17 cellular contexts compared by ENCODE assay signal in genomic region chr12:51921017-51921725, GRCh38. TPM values are rescaled to one million over a fixed set of nuclear protein-coding genes. Genes with fewer than 3 reads are reported as not detected.
DNase-seq lines count a peak whose midpoint lies in the region; ATAC-seq and TF ChIP-seq lines count a peak whose summit lies in the region.
"Had no signal": no experiment of that assay in that cellular context is flagged by ENCODE, and none has a peak within 500 bp of the region (broad histone marks: within the 10 kb centered on the region; RNA-seq: fewer than 3 reads in every experiment).

No MANE protein-coding gene starts in this region.

- H3K4me2 ChIP-seq in BLaER1 treated with 17β-estradiol and CSF1 and Interleukin-3, amounts not matched to agents 10 nM and 100 nM = peak overlapping the region in 6 of 11 experiments; percentile 91 to 98 (median 94); a peak in 7 of 22 replicates
- H3K4me2 ChIP-seq in IMR-90 (ENCODE audit: low read depth, low read length) = no peak overlapping the region
- peak overlapping the region; percentile 36 for H3K4me2 ChIP-seq in neural progenitor cell

- no peak overlapping the region for H3K18ac ChIP-seq in IMR-90 (ENCODE audit: low read depth, low read length)

- H3K4me1 ChIP-seq in BLaER1 treated with 17β-estradiol and CSF1 and Interleukin-3, amounts not matched to agents 10 nM and 100 nM = peaks cover 34 to 60% (median 48%) of the 10 kb centered on the region in 10 experiments
- peaks cover 16% of the 10 kb centered on the region for H3K4me1 ChIP-seq in IMR-90 (ENCODE audit: control insufficient read depth, insufficient read depth, low read length)
- H3K4me1 ChIP-seq in endodermal cell (ENCODE audit: control insufficient read depth, insufficient read depth, low read length) = peaks cover 6% of the 10 kb centered on the region
- H3K4me1 ChIP-seq in neural progenitor cell = peaks cover 14% of the 10 kb centered on the region

- peak overlapping the region in 3 of 11 experiments; percentile 9 to 43 (median 32); a peak in 2 of 22 replicates for H3K9ac ChIP-seq in BLaER1 treated with 17β-estradiol and CSF1 and Interleukin-3, amounts not matched to agents 10 nM and 100 nM
- no peak overlapping the region for H3K9ac ChIP-seq in IMR-90 (ENCODE audit: low read depth, low read length)
- no peak overlapping the region for H3K9ac ChIP-seq in endodermal cell (ENCODE audit: extremely low read depth, low read length, poor library complexity, severe bottlenecking)
- H3K9ac ChIP-seq in neural progenitor cell = no peak overlapping the region

- H3K4me3 ChIP-seq in BLaER1 treated with 17β-estradiol and CSF1 and Interleukin-3, amounts not matched to agents 10 nM and 100 nM = no peak overlapping the region
- H3K4me3 ChIP-seq in IMR-90 (ENCODE audit: insufficient read depth, low read depth, low read length) = no peak overlapping the region
- H3K4me3 ChIP-seq in endodermal cell (ENCODE audit: low read length) = no peak overlapping the region
- no peak overlapping the region for H3K4me3 ChIP-seq in neural progenitor cell

- DNase-seq in IMR-90 (no peak), endodermal cell (peak; percentile 78), neural progenitor cell (ENCODE audit: low spot score) (peak; percentile 67), AML-193 (lab: John Stamatoyannopoulos, UW) (no peak), G401 (ENCODE audit: low spot score) (no peak), cerebellum (ENCODE audit: low spot score) (no peak)
- DNase-seq: activated B cell treated with CpG ODN at 0.5 μM for 24 hours; Caco-2; GF-D8; HCEC 1CT; left cardiac atrium; naive thymus-derived CD4-positive, alpha-beta T cell; NCI-H187 treated with DMSO at 0.1 percent for 48 hours had no signal

- H3K36me3 Mint-ChIP-seq in endodermal cell (ENCODE audit: low read depth) (no peaks in the 10 kb centered on the region), neural progenitor cell (no peaks in the 10 kb centered on the region)
- H3K36me3 Mint-ChIP-seq: naive thymus-derived CD4-positive, alpha-beta T cell had no signal

- H3K4me1 Mint-ChIP-seq in endodermal cell (peaks cover 31% of the 10 kb centered on the region), neural progenitor cell (peaks cover 16% of the 10 kb centered on the region)

- H3K36me3 ChIP-seq in BLaER1 treated with 17β-estradiol and CSF1 and Interleukin-3, amounts not matched to agents 10 nM and 100 nM = peaks cover 0 to 50% (median 0%) of the 10 kb centered on the region in 11 experiments; a peak in 6 of 22 replicates
- H3K36me3 ChIP-seq in IMR-90 (ENCODE audit: control insufficient read depth, insufficient read depth, low read length) (no peaks in the 10 kb centered on the region; the same call in 1 of the 2 replicates), endodermal cell (ENCODE audit: control insufficient read depth, insufficient read depth, low read length) (no peaks in the 10 kb centered on the region), neural progenitor cell (no peaks in the 10 kb centered on the region)

- H3F3A ChIP-seq in neural progenitor cell (ENCODE audit: low read depth) = peaks cover 11% of the 10 kb centered on the region

- H3K56ac ChIP-seq in IMR-90 (ENCODE audit: extremely low read depth, insufficient read depth, low read length) = no peak overlapping the region

- BruUV-seq in IMR-90 (replicated peaks; lab: Mats Ljungman, UMichigan) = no TSS peak

- no peak overlapping the region; the same call in 1 of the 2 replicates for H3K23ac ChIP-seq in IMR-90 (ENCODE audit: low read depth, low read length)

- no peak overlapping the region for H4K91ac ChIP-seq in IMR-90 (ENCODE audit: insufficient read depth, low read depth, low read length)

- H4K5ac ChIP-seq in IMR-90 (ENCODE audit: low read depth, low read length) = no peak overlapping the region

- peaks cover 13% of the 10 kb centered on the region for H3K9me1 ChIP-seq in IMR-90 (ENCODE audit: insufficient read depth, low read length)

- H3K79me1 ChIP-seq in IMR-90 (ENCODE audit: low read depth in 1 of 2, low read length in 2 of 2) = no peaks in the 10 kb centered on the region; a peak in 1 of 4 replicates

- in situ Hi-C loops in IMR-90 (cut with MboI; ENCODE audit: low sequenced_read_pairs) = no loop called here
- in situ Hi-C loops in G401 (cut with HindIII; ENCODE audit: low sequenced_read_pairs) = no loop called here

- H3K14ac ChIP-seq in IMR-90 (replicated peaks; ENCODE audit: low read depth, low read length) = no peak overlapping the region

- H3K27me3 ChIP-seq in BLaER1 treated with 17β-estradiol and CSF1 and Interleukin-3, amounts not matched to agents 10 nM and 100 nM = no peaks in the 10 kb centered on the region
- H3K27me3 ChIP-seq in IMR-90 (ENCODE audit: control insufficient read depth, insufficient read depth, low read length) (no peaks in the 10 kb centered on the region), endodermal cell (ENCODE audit: control insufficient read depth, insufficient read depth, low read length, poor library complexity, severe bottlenecking) (no peaks in the 10 kb centered on the region), neural progenitor cell (peaks cover 20% of the 10 kb centered on the region)

- H3K9me3 Mint-ChIP-seq in endodermal cell (no peaks in the 10 kb centered on the region), neural progenitor cell (no peaks in the 10 kb centered on the region)
- H3K9me3 Mint-ChIP-seq: activated B cell treated with CpG ODN at 0.5 μM for 24 hours; T-helper 1 cell treated with Interleukin-12 subunit alpha and Interleukin-12 subunit beta and Interleukin-4 antibody, amounts not matched to agents 30 μg/mL and 1 μg/mL, for 36 hours had no signal

- no peak overlapping the region for H3K4me3 Mint-ChIP-seq in endodermal cell
- H3K4me3 Mint-ChIP-seq in neural progenitor cell = no peak overlapping the region
- H3K4me3 Mint-ChIP-seq: activated B cell treated with CpG ODN at 0.5 μM for 24 hours; naive thymus-derived CD4-positive, alpha-beta T cell; T-helper 1 cell treated with Interleukin-12 subunit alpha and Interleukin-12 subunit beta and Interleukin-4 antibody, amounts not matched to agents 30 μg/mL and 1 μg/mL, for 36 hours had no signal

- no peak overlapping the region for H2AK9ac ChIP-seq in IMR-90 (replicated peaks; ENCODE audit: low read depth, low read length, poor library complexity)

- no peaks in the 10 kb centered on the region for H3K9me3 ChIP-seq in BLaER1 treated with 17β-estradiol and CSF1 and Interleukin-3, amounts not matched to agents 10 nM and 100 nM (replicated peaks in 1 of 11)
- H3K9me3 ChIP-seq in IMR-90 (ENCODE audit: control insufficient read depth, insufficient read depth, low read length) (no peaks in the 10 kb centered on the region), endodermal cell (ENCODE audit: control insufficient read depth, low read length) (no peaks in the 10 kb centered on the region), neural progenitor cell (ENCODE audit: low read depth) (no peaks in the 10 kb centered on the region)
- H3K9me3 ChIP-seq: Caco-2 had no signal

- H2BK15ac ChIP-seq in IMR-90 (ENCODE audit: low read depth, low read length) = no peak overlapping the region

- no peak for TF ChIP-seq RAD21 in IMR-90 (IDR thresholded peaks at IDR 0.05; ENCODE audit: low read length)

- H2AFZ ChIP-seq in IMR-90 (replicated peaks; ENCODE audit: low read length, poor library complexity) (peak overlapping the region; percentile 19), neural progenitor cell (replicated peaks) (no peak overlapping the region)

- no peak overlapping the region for H3K4ac ChIP-seq in IMR-90 (ENCODE audit: low read depth, low read length)

- no peaks in the 10 kb centered on the region for H4K20me1 ChIP-seq in BLaER1 treated with 17β-estradiol and CSF1 and Interleukin-3, amounts not matched to agents 10 nM and 100 nM
- no peaks in the 10 kb centered on the region for H4K20me1 ChIP-seq in IMR-90 (ENCODE audit: insufficient read depth, low read length)
- no peaks in the 10 kb centered on the region for H4K20me1 ChIP-seq in neural progenitor cell (ENCODE audit: low read depth)

- H3K27me3 Mint-ChIP-seq in endodermal cell (ENCODE audit: insufficient read depth) = peaks cover 15% of the 10 kb centered on the region
- peaks cover 11% of the 10 kb centered on the region for H3K27me3 Mint-ChIP-seq in neural progenitor cell (ENCODE audit: insufficient read depth, low read depth)
- H3K27me3 Mint-ChIP-seq: activated B cell treated with CpG ODN at 0.5 μM for 24 hours had no signal

- CTCF ChIA-PET in IMR-90 (lab: Yijun Ruan, JAX) = interaction anchor here (0.6 kb wide), 1 partner anchor 1403 kb away, joined by 3 read pairs; no protein-coding TSS in a partner anchor

- no peak overlapping the region for H2BK120ac ChIP-seq in IMR-90 (ENCODE audit: low read depth, low read length)

- TF ChIP-seq POLR2A in IMR-90 (IDR thresholded peaks at IDR 0.05; ENCODE audit: low read depth, low read length) = no peak

- 63% methylated on average over 5 of the region's 7 CpGs; no CpG with 5 or more reads in 1 of the 2 experiments for WGBS in IMR-90 (ENCODE audit: extremely low coverage in 2 of 2, insufficient read length in 1 of 2), 2 experiments
- 0 to 63% methylated on average over 1 to 7 of the region's 7 CpGs for WGBS in endodermal cell (ENCODE audit: insufficient coverage in 1 of 2, insufficient read length in 1 of 2), 2 experiments

- H3K27ac ChIP-seq in BLaER1 treated with 17β-estradiol and CSF1 and Interleukin-3, amounts not matched to agents 10 nM and 100 nM = peak overlapping the region in 8 of 11 experiments; percentile 21 to 93 (median 82); a peak in 16 of 22 replicates
- no peak overlapping the region for H3K27ac ChIP-seq in IMR-90 (ENCODE audit: insufficient read depth, low read length)
- no peak overlapping the region for H3K27ac ChIP-seq in endodermal cell (ENCODE audit: low read depth, low read length)
- no peak overlapping the region for H3K27ac ChIP-seq in neural progenitor cell

- H3K27ac Mint-ChIP-seq in endodermal cell (no peak overlapping the region), neural progenitor cell (no peak overlapping the region)
- H3K27ac Mint-ChIP-seq: activated B cell treated with CpG ODN at 0.5 μM for 24 hours had no signal

- intact Hi-C loops in IMR-90 (cut with micrococcal nuclease) = no loop called here

- H2BK5ac ChIP-seq in IMR-90 (ENCODE audit: low read depth, low read length, poor library complexity, severe bottlenecking) = no peak overlapping the region

- no peaks in the 10 kb centered on the region for H3K79me2 ChIP-seq in neural progenitor cell (ENCODE audit: low read depth)

- POLR2A ChIA-PET in IMR-90 (lab: Charles Lee; ENCODE audit: unreplicated experiment) = interaction anchor here (0.9 kb wide), 1 partner anchor 9 kb away, joined by 3 read pairs; no protein-coding TSS in a partner anchor

- dilution Hi-C loops in IMR-90 (cut with HindIII; ENCODE audit: low sequenced_read_pairs, unreplicated experiment) = no loop called here

- no peak overlapping the region for H2AK5ac ChIP-seq in IMR-90 (ENCODE audit: low read depth, low read length)

- ATAC-seq in IMR-90 (ENCODE audit: low read depth) (no peak), HG03175 (IDR thresholded peaks at IDR 0.05; ENCODE audit: unreplicated experiment) (no peak)
- ATAC-seq: naive thymus-derived CD4-positive, alpha-beta T cell had no signal

- H4K8ac ChIP-seq in IMR-90 (ENCODE audit: low read depth in 2 of 2, low read length in 2 of 2) = no peak overlapping the region

- H2BK20ac ChIP-seq in IMR-90 (ENCODE audit: low read depth, low read length) = no peak overlapping the region

- no peak for TF ChIP-seq CTCF in IMR-90 (conservative IDR thresholded peaks at IDR 0.05; ENCODE audit: low read depth, low read length)
- TF ChIP-seq CTCF in endodermal cell (conservative IDR thresholded peaks at IDR 0.05) = no peak
- TF ChIP-seq CTCF in neural progenitor cell (IDR thresholded peaks at IDR 0.05) = no peak

RNA-seq across cellular contexts. Expression of gene ACVRL1, which starts 13.9 kb away (rescaled TPM):
- total RNA-seq in IMR-90 (2012; rRNA removed) = 5.8 and 7.5 TPM in 2 replicates
- polyA plus RNA-seq in IMR-90 (2012; rRNA removed) = 6.4 and 8.0 TPM in 2 replicates
- polyA plus RNA-seq in IMR-90 (2012; cell fraction: cytosol; rRNA removed) = 4.5 and 11.0 TPM in 2 replicates
- polyA plus RNA-seq in IMR-90 (2012; cell fraction: nucleus; rRNA removed; ENCODE audit: low replicate concordance) = 17.2 and 26.4 TPM in 2 replicates
- total RNA-seq in endodermal cell = under 1 TPM; 0.42 to 0.64 TPM
- polyA plus RNA-seq in endodermal cell (2013, experiment 1 of 2) = 1.00 TPM
- polyA plus RNA-seq in endodermal cell (2013, experiment 2 of 2) = 1.4 TPM
- 0.22 and 2.0 TPM in 2 replicates for total RNA-seq in neural progenitor cell (ENCODE audit: low replicate concordance)
- 1.8 and 2.9 TPM in 2 replicates for total RNA-seq in G401 (2014; rRNA removed; shearing (Covaris generic))
- 12.3 TPM for total RNA-seq in cerebellum
- total RNA-seq: activated B cell treated with CpG ODN at 0.5 μM for 24 hours, Caco-2 had no signal
- polyA plus RNA-seq: naive thymus-derived CD4-positive, alpha-beta T cell had no signal

RNA-seq across cellular contexts. Expression of gene ACVR1B, which starts 30.3 kb away (rescaled TPM):
- 5.7 and 5.8 TPM in 2 replicates for total RNA-seq in IMR-90 (2012; rRNA removed)
- polyA plus RNA-seq in IMR-90 (2012; rRNA removed) = 12.1 and 13.6 TPM in 2 replicates
- 9.7 and 10.3 TPM in 2 replicates for polyA plus RNA-seq in IMR-90 (2012; cell fraction: cytosol; rRNA removed)
- polyA plus RNA-seq in IMR-90 (2012; cell fraction: nucleus; rRNA removed; ENCODE audit: low replicate concordance) = 10.9 and 17.0 TPM in 2 replicates
- 10 to 100 TPM; 48.6 to 59.3 TPM for total RNA-seq in endodermal cell
- polyA plus RNA-seq in endodermal cell (2013, experiment 1 of 2) = 33.5 TPM
- 28.8 TPM for polyA plus RNA-seq in endodermal cell (2013, experiment 2 of 2)
- total RNA-seq in neural progenitor cell (ENCODE audit: low replicate concordance) = 13.8 and 18.9 TPM in 2 replicates
- 1.6 and 3.0 TPM in 2 replicates for total RNA-seq in G401 (2014; rRNA removed; shearing (Covaris generic))
- 36.5 TPM for total RNA-seq in cerebellum

RNA-seq across cellular contexts. Expression of gene ANKRD33, which starts 33.3 kb away (rescaled TPM):
- total RNA-seq in IMR-90 (2012; rRNA removed) (under 0.01 TPM in 1 of 2 replicates, not detected in the other), endodermal cell (under 1 TPM in 1 of 2 donors, not detected in 1; 0.46 TPM), neural progenitor cell (ENCODE audit: low replicate concordance) (0.39 and 0.46 TPM in 2 replicates), cerebellum (0.09 TPM)
- polyA plus RNA-seq in IMR-90 (2012; rRNA removed) = 0.03 TPM in 1 of 2 replicates, not detected in the other
- 0.02 TPM in 1 of 2 replicates, not detected in the other for polyA plus RNA-seq in IMR-90 (2012; cell fraction: cytosol; rRNA removed)
- 0.42 and 0.57 TPM in 2 replicates for polyA plus RNA-seq in IMR-90 (2012; cell fraction: nucleus; rRNA removed; ENCODE audit: low replicate concordance)
- 0.28 TPM for polyA plus RNA-seq in endodermal cell (2013, experiment 1 of 2)
- 0.62 TPM for polyA plus RNA-seq in endodermal cell (2013, experiment 2 of 2)
- not detected in 2 replicates for total RNA-seq in G401 (2014; rRNA removed; shearing (Covaris generic))
- total RNA-seq: activated B cell treated with CpG ODN at 0.5 μM for 24 hours; Caco-2; left cardiac atrium; M059J; naive thymus-derived CD4-positive, alpha-beta T cell had no signal
- polyA plus RNA-seq: naive thymus-derived CD4-positive, alpha-beta T cell had no signal

Comparison
In these comparisons a context has a peak if more than half of its experiments do, and no peak if none do; other contexts are left out.
1. H3K27ac ChIP-seq: peak in BLaER1 treated with 17β-estradiol and CSF1 and Interleukin-3, amounts not matched to agents 10 nM and 100 nM (8 of 11); none in IMR-90 (single experiment), endodermal cell (single experiment) and neural progenitor cell (single experiment).
2. DNase-seq: peak in endodermal cell (single experiment) and neural progenitor cell (single experiment); none in IMR-90 (single experiment), AML-193 (0 of 2), G401 (single experiment) and cerebellum (single experiment).